5 cellular contexts compared by ENCODE assay signal in the genomic region with DNA sequence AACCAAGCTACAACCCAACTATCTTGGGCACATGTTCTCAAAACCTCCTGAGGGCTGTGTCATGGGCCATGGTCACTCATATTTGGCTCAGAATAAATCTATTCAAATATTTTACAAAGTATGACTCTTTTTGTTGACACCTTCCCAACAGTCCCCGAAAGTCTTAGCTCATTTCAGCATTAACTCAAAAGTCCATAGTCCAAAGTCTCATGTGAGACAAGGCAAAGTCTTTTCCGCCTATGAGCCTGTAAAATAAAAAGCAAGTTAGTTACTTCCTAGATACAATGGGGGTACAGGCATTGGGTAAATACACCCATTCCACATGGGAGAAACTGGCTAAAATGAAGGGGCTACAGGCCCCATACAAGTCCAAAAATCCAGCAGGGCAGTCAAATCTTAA.
DNase-seq lines count a peak whose midpoint lies in the region; ATAC-seq and TF ChIP-seq lines count a peak whose summit lies in the region.
"Not testable (repeated sequence)": the region's sequence is repeated elsewhere in the genome, so short reads cannot be mapped to it uniquely, and the experiment has no call there.

No MANE protein-coding gene starts in this region.

- H3K23ac ChIP-seq in mesenchymal stem cell (ENCODE audit: low read length in 2 of 2): not testable (repeated sequence)

- H3K4ac ChIP-seq in mesenchymal stem cell (ENCODE audit: low read depth in 1 of 2, low read length in 2 of 2): not testable (repeated sequence)

- H2BK12ac ChIP-seq in mesenchymal stem cell (ENCODE audit: low read length in 2 of 2): not testable (repeated sequence)

- H3K4me1 ChIP-seq in HUES48 (ENCODE audit: control insufficient read depth, insufficient read depth, low read length) (peaks cover 31% of the 10 kb centered on the region), RWPE2 (ENCODE audit: insufficient read depth, poor library complexity, severe bottlenecking) (peaks cover 21% of the 10 kb centered on the region)
- not testable (repeated sequence) for H3K4me1 ChIP-seq in endodermal cell (ENCODE audit: control insufficient read depth, insufficient read depth, low read length); mesenchymal stem cell (ENCODE audit: control insufficient read depth, insufficient read depth, low read depth, low read length)

- not testable (repeated sequence) for H4K91ac ChIP-seq in mesenchymal stem cell (ENCODE audit: low read length)

- not testable (repeated sequence) for H2BK15ac ChIP-seq in mesenchymal stem cell (ENCODE audit: low read depth, poor library complexity, severe bottlenecking)

- H3K4me3 Mint-ChIP-seq in endodermal cell: not testable (repeated sequence)

- H2AK5ac ChIP-seq in mesenchymal stem cell (ENCODE audit: low read length, severe bottlenecking): not testable (repeated sequence)

- H3K9ac ChIP-seq in HUES48 (ENCODE audit: low read depth, low read length); endodermal cell (ENCODE audit: extremely low read depth, low read length, poor library complexity, severe bottlenecking); mesenchymal stem cell (ENCODE audit: low read length): not testable (repeated sequence)

- peak overlapping the region; percentile 27 for H2AFZ ChIP-seq in mesenchymal stem cell (ENCODE audit: low read depth, low read length)

- not testable (repeated sequence) for H3K4me2 ChIP-seq in mesenchymal stem cell (ENCODE audit: low read length, poor library complexity, severe bottlenecking)

- not testable (repeated sequence) for H3K36me3 ChIP-seq in HUES48 (ENCODE audit: control insufficient read depth, insufficient read depth, low read length); RWPE2 (ENCODE audit: low read depth); mesenchymal stem cell (ENCODE audit: control insufficient read depth in 1 of 2, insufficient read depth in 2 of 2, low read depth in 1 of 2, low read length in 2 of 2)
- H3K36me3 ChIP-seq in endodermal cell (ENCODE audit: control insufficient read depth, insufficient read depth, low read length): peaks cover 20% of the 10 kb centered on the region

- H3K4me1 Mint-ChIP-seq in endodermal cell: peaks cover 23% of the 10 kb centered on the region

- H2BK5ac ChIP-seq in mesenchymal stem cell (ENCODE audit: low read depth, low read length, poor library complexity, severe bottlenecking): not testable (repeated sequence)

- not testable (repeated sequence) for H3K18ac ChIP-seq in mesenchymal stem cell (ENCODE audit: low read depth in 1 of 2, low read length in 2 of 2)

- H3K27me3 Mint-ChIP-seq in endodermal cell (ENCODE audit: insufficient read depth): not testable (repeated sequence)

- peaks cover 42% of the 10 kb centered on the region for H3K36me3 Mint-ChIP-seq in endodermal cell (ENCODE audit: low read depth)

- H3K27ac Mint-ChIP-seq in endodermal cell: not testable (repeated sequence)

- TF ChIP-seq CTCF in RWPE2 (IDR thresholded peaks at IDR 0.05; ENCODE audit: poor library complexity, severe bottlenecking); endodermal cell (conservative IDR thresholded peaks at IDR 0.05): not testable (repeated sequence)

- not testable (repeated sequence) for H3K27me3 ChIP-seq in HUES48 (ENCODE audit: control insufficient read depth, insufficient read depth, low read length); RWPE2 (ENCODE audit: insufficient read depth, poor library complexity, severe bottlenecking); endodermal cell (ENCODE audit: control insufficient read depth, insufficient read depth, low read length, poor library complexity, severe bottlenecking); mesenchymal stem cell (ENCODE audit: control insufficient read depth in 1 of 2, insufficient read depth in 1 of 2, low read length in 2 of 2)

- peaks cover 18% of the 10 kb centered on the region for H3K79me1 ChIP-seq in mesenchymal stem cell (replicated peaks; ENCODE audit: low read length, poor library complexity, severe bottlenecking)

- H3K9me3 ChIP-seq in HUES48 (ENCODE audit: control insufficient read depth, insufficient read depth, low read length): peaks cover 28% of the 10 kb centered on the region
- H3K9me3 ChIP-seq in RWPE2 (ENCODE audit: severe bottlenecking); mesenchymal stem cell (ENCODE audit: control insufficient read depth, low read length): not testable (repeated sequence)
- peaks cover 66% of the 10 kb centered on the region for H3K9me3 ChIP-seq in endodermal cell (ENCODE audit: control insufficient read depth, low read length)

- not testable (repeated sequence) for DNase-seq in RWPE2 (ENCODE audit: low spot score); endodermal cell; epithelial cell of prostate (ENCODE audit: low read depth, low spot score); mesenchymal stem cell

- not testable (repeated sequence) for H4K8ac ChIP-seq in mesenchymal stem cell (ENCODE audit: low read length)

- H3K14ac ChIP-seq in mesenchymal stem cell (ENCODE audit: low read length in 2 of 2): not testable (repeated sequence)

- not testable (repeated sequence) for ATAC-seq in RWPE2 (ENCODE audit: low read depth)

- H3K4me3 ChIP-seq in HUES48 (ENCODE audit: low read depth, low read length); RWPE2 (ENCODE audit: severe bottlenecking); mesenchymal stem cell (ENCODE audit: insufficient read depth in 1 of 2, low read depth in 1 of 2, low read length in 2 of 2): not testable (repeated sequence)
- peak overlapping the region; percentile 66 for H3K4me3 ChIP-seq in endodermal cell (ENCODE audit: low read length)

- peaks cover 56% of the 10 kb centered on the region for H3K9me3 Mint-ChIP-seq in endodermal cell

- H3K27ac ChIP-seq in HUES48 (ENCODE audit: low read depth, low read length) (peak overlapping the region; percentile 21), RWPE2 (ENCODE audit: poor library complexity, severe bottlenecking) (peak overlapping the region; percentile 84), epithelial cell of prostate (peak overlapping the region; percentile 92)
- H3K27ac ChIP-seq in endodermal cell (ENCODE audit: low read depth, low read length); mesenchymal stem cell (ENCODE audit: low read length, poor library complexity, severe bottlenecking): not testable (repeated sequence)

- 93 to 94% methylated on average over 2 of the region's 2 CpGs for WGBS in endodermal cell (ENCODE audit: insufficient coverage in 1 of 2, insufficient read length in 1 of 2), 2 experiments
- WGBS in mesenchymal stem cell: 100% methylated on average over 2 of the region's 2 CpGs

- H2BK120ac ChIP-seq in mesenchymal stem cell (ENCODE audit: low read depth, low read length): not testable (repeated sequence)
